11 cellular contexts compared by ENCODE assay signal in the genomic region with DNA sequence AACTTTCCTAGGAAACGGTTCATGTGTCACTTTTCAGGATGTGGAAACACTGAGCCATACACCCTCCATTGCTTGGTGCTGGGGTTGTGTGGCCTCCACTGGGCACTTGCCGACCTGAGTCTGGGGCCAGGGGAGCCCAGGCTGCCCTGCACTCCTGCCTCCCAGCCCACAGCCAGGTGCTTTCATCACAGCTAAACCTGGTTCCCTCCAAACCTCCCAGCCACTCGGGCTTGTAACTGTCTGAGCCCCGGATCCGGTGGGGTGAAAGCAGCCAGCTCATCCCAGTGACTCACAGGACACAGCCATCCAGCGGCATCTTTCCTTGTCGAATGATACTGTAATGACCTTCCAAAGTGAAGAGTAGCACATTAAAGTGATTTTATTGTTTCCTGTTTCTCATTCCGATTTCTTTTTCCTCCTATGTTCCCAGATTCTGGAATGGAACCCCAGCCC. TPM values are rescaled to one million over a fixed set of nuclear protein-coding genes. Genes with fewer than 3 reads are reported as not detected.
DNase-seq lines count a peak whose midpoint lies in the region; ATAC-seq, FAIRE-seq and TF ChIP-seq lines count a peak whose summit lies in the region.
"Had no signal": no experiment of that assay in that cellular context is flagged by ENCODE, and none has a peak within 500 bp of the region (broad histone marks: within the 10 kb centered on the region; RNA-seq: fewer than 3 reads in every experiment).

No MANE protein-coding gene starts in this region.

- peak overlapping the region in 10 of 11 experiments; percentile 65 to 84 (median 80); a peak in 18 of 22 replicates for H3K27ac ChIP-seq in BLaER1 treated with 17β-estradiol and CSF1 and Interleukin-3, amounts not matched to agents 10 nM and 100 nM
- H3K27ac ChIP-seq in mammary epithelial cell (ENCODE audit: insufficient read depth, low read depth, low read length) (no peak overlapping the region), mesodermal cell (ENCODE audit: low read depth, low read length, severe bottlenecking) (peak overlapping the region; percentile 10), prostate gland (no peak overlapping the region)
- H3K27ac ChIP-seq: WERI-Rb-1 had no signal

- H3K27me3 Mint-ChIP-seq in mesothelial cell of epicardium (ENCODE audit: low read depth) = no peaks in the 10 kb centered on the region

- no peak for FAIRE-seq in GM12892 (lab: Jason Lieb, UNC)

- no peaks in the 10 kb centered on the region for H3K9me3 Mint-ChIP-seq in mesothelial cell of epicardium

- peak overlapping the region in 2 of 10 experiments; percentile 14 to 32; a peak in 1 of 20 replicates for H3K4me3 ChIP-seq in BLaER1 treated with 17β-estradiol and CSF1 and Interleukin-3, amounts not matched to agents 10 nM and 100 nM
- H3K4me3 ChIP-seq in mammary epithelial cell (replicated peaks in 1 of 3; ENCODE audit: insufficient read depth in 1 of 3, low read depth in 2 of 3, low read length in 3 of 3) (no peak overlapping the region), mesodermal cell (ENCODE audit: extremely low read depth, insufficient read depth, low read length, poor library complexity, severe bottlenecking) (no peak overlapping the region), prostate gland (no peak overlapping the region)

- no peak for ATAC-seq in HG03280 (IDR thresholded peaks at IDR 0.05; ENCODE audit: unreplicated experiment)
- ATAC-seq: right cardiac atrium had no signal

- intact Hi-C loops in mammary epithelial cell (cut with micrococcal nuclease) = no loop called here
- intact Hi-C loops in prostate gland (cut with DNase I) = no loop called here

- peaks cover 49 to 88% (median 77%) of the 10 kb centered on the region in 11 experiments for H3K36me3 ChIP-seq in BLaER1 treated with 17β-estradiol and CSF1 and Interleukin-3, amounts not matched to agents 10 nM and 100 nM
- H3K36me3 ChIP-seq in mammary epithelial cell (ENCODE audit: insufficient read depth, low read length) = peaks cover 10% of the 10 kb centered on the region
- H3K36me3 ChIP-seq in mesodermal cell (ENCODE audit: control insufficient read depth, insufficient read depth, low read length) = peaks cover 83% of the 10 kb centered on the region
- no peaks in the 10 kb centered on the region for H3K36me3 ChIP-seq in prostate gland

- H3K27ac Mint-ChIP-seq in mesothelial cell of epicardium = no peak overlapping the region

- H2AFZ ChIP-seq in mammary epithelial cell (ENCODE audit: low read depth, low read length) = no peak overlapping the region

- H3K4me1 Mint-ChIP-seq in mesothelial cell of epicardium = no peaks in the 10 kb centered on the region

- H3K27me3 ChIP-seq in BLaER1 treated with 17β-estradiol and CSF1 and Interleukin-3, amounts not matched to agents 10 nM and 100 nM = no peaks in the 10 kb centered on the region; a peak in 1 of 22 replicates
- H3K27me3 ChIP-seq in mammary epithelial cell (ENCODE audit: insufficient read depth, low read length) (no peaks in the 10 kb centered on the region), prostate gland (replicated peaks; ENCODE audit: insufficient read depth) (no peaks in the 10 kb centered on the region)

- peak overlapping the region in 9 of 11 experiments; percentile 18 to 73 (median 67); a peak in 17 of 22 replicates for H3K9ac ChIP-seq in BLaER1 treated with 17β-estradiol and CSF1 and Interleukin-3, amounts not matched to agents 10 nM and 100 nM
- no peak overlapping the region for H3K9ac ChIP-seq in mammary epithelial cell (ENCODE audit: insufficient read depth, low read length)

- no peak for TF ChIP-seq CTCF in mammary epithelial cell (conservative IDR thresholded peaks at IDR 0.05 in 1 of 2, IDR thresholded peaks at IDR 0.05 in 1 of 2; ENCODE audit: extremely low read depth in 1 of 2, insufficient read depth in 1 of 2, low read depth in 1 of 2, low read length in 2 of 2)
- TF ChIP-seq CTCF in mesothelial cell of epicardium (IDR thresholded peaks at IDR 0.05; ENCODE audit: unreplicated experiment) = no peak
- no peak for TF ChIP-seq CTCF in prostate gland (IDR thresholded peaks at IDR 0.05)

- no peak overlapping the region for H3K4me3 Mint-ChIP-seq in mesothelial cell of epicardium

- peaks cover 32% of the 10 kb centered on the region for H3K36me3 Mint-ChIP-seq in mesothelial cell of epicardium

- peaks cover 55 to 100% (median 87%) of the 10 kb centered on the region in 10 experiments for H3K4me1 ChIP-seq in BLaER1 treated with 17β-estradiol and CSF1 and Interleukin-3, amounts not matched to agents 10 nM and 100 nM
- H3K4me1 ChIP-seq in mammary epithelial cell (ENCODE audit: insufficient read depth, low read length) (peaks cover 27% of the 10 kb centered on the region), mesodermal cell (ENCODE audit: control insufficient read depth, insufficient read depth, low read length, poor library complexity, severe bottlenecking) (peaks cover 31% of the 10 kb centered on the region), prostate gland (replicated peaks) (no peaks in the 10 kb centered on the region)

- dilution Hi-C loops in mammary epithelial cell (cut with HindIII; ENCODE audit: low sequenced_read_pairs) = no loop called here

- no peak; the same call in 1 of the 2 replicates for TF ChIP-seq POLR2A in GM12892 (IDR thresholded peaks at IDR 0.05; ENCODE audit: low read depth, low read length)
- no peak for TF ChIP-seq POLR2A in prostate gland (IDR thresholded peaks at IDR 0.05)

- H3K9me3 ChIP-seq in BLaER1 treated with 17β-estradiol and CSF1 and Interleukin-3, amounts not matched to agents 10 nM and 100 nM (replicated peaks in 1 of 11) = no peaks in the 10 kb centered on the region
- H3K9me3 ChIP-seq in mammary epithelial cell (replicated peaks; ENCODE audit: insufficient read depth, low read length) = no peaks in the 10 kb centered on the region
- no peaks in the 10 kb centered on the region for H3K9me3 ChIP-seq in mesodermal cell (ENCODE audit: control insufficient read depth, low read length)
- no peaks in the 10 kb centered on the region for H3K9me3 ChIP-seq in prostate gland

- peaks cover 27% of the 10 kb centered on the region for H3K79me2 ChIP-seq in mammary epithelial cell (ENCODE audit: insufficient read depth, low read length)

- BruUV-seq in mammary epithelial cell (replicated peaks; lab: Mats Ljungman, UMichigan) = TSS peak; percentile 4

- peak overlapping the region; percentile 85 to 100 (median 93) for H3K4me2 ChIP-seq in BLaER1 treated with 17β-estradiol and CSF1 and Interleukin-3, amounts not matched to agents 10 nM and 100 nM
- peak overlapping the region; percentile 12 for H3K4me2 ChIP-seq in mammary epithelial cell (ENCODE audit: insufficient read depth, low read depth, low read length)

- peak; percentile 86 for DNase-seq in HPDE6-E6E7 (ENCODE audit: extremely low spot score)
- DNase-seq in mammary epithelial cell = peak; percentile 64
- no peak for DNase-seq in GM12892 (ENCODE audit: insufficient read length)
- DNase-seq in mesothelial cell of epicardium (ENCODE audit: low spot score in 2 of 2, unreplicated experiment in 2 of 2) = no peak
- no peak for DNase-seq in prostate gland (ENCODE audit: low spot score)
- DNase-seq: NCI-H524 treated with DMSO at 0.1 percent for 48 hours, WERI-Rb-1 had no signal

- WGBS in mammary epithelial cell (ENCODE audit: low coverage, missing lambda C conversion rate) = 50% methylated on average over 6 of the region's 8 CpGs
- 90 to 92% methylated on average over 6 to 8 of the region's 8 CpGs for WGBS in mesodermal cell (ENCODE audit: insufficient coverage in 2 of 2), 2 experiments
- 75% methylated on average over 8 of the region's 8 CpGs for WGBS in prostate gland

- in situ Hi-C loops in mammary epithelial cell (cut with MboI; ENCODE audit: low sequenced_read_pairs in 2 of 2) = no loop called here

- peaks cover 21 to 99% (median 83%) of the 10 kb centered on the region in 11 experiments; a peak in 21 of 22 replicates for H4K20me1 ChIP-seq in BLaER1 treated with 17β-estradiol and CSF1 and Interleukin-3, amounts not matched to agents 10 nM and 100 nM
- no peaks in the 10 kb centered on the region for H4K20me1 ChIP-seq in mammary epithelial cell (ENCODE audit: insufficient read depth, low read length)

- CTCF ChIA-PET in mammary epithelial cell (lab: Charles Lee; ENCODE audit: low non-redundant PET) = no interaction called here

RNA-seq across cellular contexts. Expression of gene CARHSP1, which starts 19.8 kb away (rescaled TPM):
- 10 to 100 TPM; 50.2 to 51.7 TPM for total RNA-seq in mammary epithelial cell
- 64.3 TPM for polyA plus RNA-seq in mammary epithelial cell
- polyA minus RNA-seq in mammary epithelial cell = 37.8 TPM
- 112 TPM for polyA plus RNA-seq in mesodermal cell (2013, experiment 1 of 2)
- 95.8 TPM for polyA plus RNA-seq in mesodermal cell (2013, experiment 2 of 2)
- polyA plus RNA-seq in GM12892 (2012; ENCODE audit: missing spikeins) = 46.9 TPM
- total RNA-seq in mesothelial cell of epicardium = 78.6 to 84.2 TPM (median 80.3 TPM) in 3 replicates
- total RNA-seq in prostate gland = 100 to 1,000 TPM in 1 of 2 donors, 10 to 100 TPM in 1; 51.0 to 146 TPM

RNA-seq across cellular contexts. Expression of gene LITAFD, which starts 33.2 kb away (rescaled TPM):
- total RNA-seq in mammary epithelial cell = not detected
- not detected for polyA plus RNA-seq in mammary epithelial cell
- not detected for polyA minus RNA-seq in mammary epithelial cell
- polyA plus RNA-seq in mesodermal cell (2013, experiment 1 of 2) = not detected
- polyA plus RNA-seq in mesodermal cell (2013, experiment 2 of 2) = not detected
- polyA plus RNA-seq in GM12892 (2012; ENCODE audit: missing spikeins) = 0.28 TPM
- total RNA-seq in mesothelial cell of epicardium = not detected in 3 replicates
- total RNA-seq in prostate gland = 1 to 10 TPM in 1 of 2 donors, not detected in 1; 2.3 TPM
- total RNA-seq: right cardiac atrium had no signal
- polyA plus RNA-seq: right cardiac atrium had no signal

RNA-seq across cellular contexts. Expression of gene PMM2, which starts 51.3 kb away (rescaled TPM):
- total RNA-seq in mammary epithelial cell = 10 to 100 TPM; 36.2 to 67.8 TPM
- polyA plus RNA-seq in mammary epithelial cell = 34.2 TPM
- 68.8 TPM for polyA minus RNA-seq in mammary epithelial cell
- polyA plus RNA-seq in mesodermal cell (2013, experiment 1 of 2) = 25.3 TPM
- polyA plus RNA-seq in mesodermal cell (2013, experiment 2 of 2) = 21.6 TPM
- polyA plus RNA-seq in GM12892 (2012; ENCODE audit: missing spikeins) = 26.7 TPM
- total RNA-seq in mesothelial cell of epicardium = 41.3 to 41.7 TPM (median 41.4 TPM) in 3 replicates
- 10 to 100 TPM; 30.6 to 39.2 TPM for total RNA-seq in prostate gland

RNA-seq across cellular contexts. Expression of gene TMEM186, which starts 51.5 kb away (rescaled TPM):
- 1 to 10 TPM; 4.5 to 9.8 TPM for total RNA-seq in mammary epithelial cell
- 10.8 TPM for polyA plus RNA-seq in mammary epithelial cell
- not detected for polyA minus RNA-seq in mammary epithelial cell
- polyA plus RNA-seq in mesodermal cell (2013, experiment 1 of 2) = 6.1 TPM
- polyA plus RNA-seq in mesodermal cell (2013, experiment 2 of 2) = 6.0 TPM
- polyA plus RNA-seq in GM12892 (2012; ENCODE audit: missing spikeins) = 15.8 TPM
- total RNA-seq in mesothelial cell of epicardium = 11.2 to 12.8 TPM (median 11.9 TPM) in 3 replicates
- 10 to 100 TPM in 1 of 2 donors, 1 to 10 TPM in 1; 7.2 to 10.1 TPM for total RNA-seq in prostate gland

Comparison
In these comparisons a context has a peak if more than half of its experiments do, and no peak if none do; other contexts are left out.
1. H3K27ac ChIP-seq: peak in BLaER1 treated with 17β-estradiol and CSF1 and Interleukin-3, amounts not matched to agents 10 nM and 100 nM (10 of 11) and mesodermal cell (single experiment); none in mammary epithelial cell (single experiment) and prostate gland (0 of 2).
2. DNase-seq: peak in HPDE6-E6E7 (single experiment) and mammary epithelial cell (single experiment); none in GM12892 (single experiment), mesothelial cell of epicardium (0 of 2) and prostate gland (single experiment).